Comparison of ENCODE assay signal across 11 cellular contexts in genomic region chr18:9615973-9616559, GRCh38. TPM values are rescaled to one million over a fixed set of nuclear protein-coding genes. Genes with fewer than 3 reads are reported as not detected.
DNase-seq lines count a peak whose midpoint lies in the region; FAIRE-seq and TF ChIP-seq lines count a peak whose summit lies in the region.
"Had no signal": no experiment of that assay in that cellular context is flagged by ENCODE, and none has a peak within 500 bp of the region (broad histone marks: within the 10 kb centered on the region; RNA-seq: fewer than 3 reads in every experiment).

No MANE protein-coding gene starts in this region.

- H4K20me1 ChIP-seq in OCI-LY7 (ENCODE audit: insufficient read depth, low read length) (0 out of 2 replicates have a peak, but pooled peaks cover 3% of the 10 kb centered on the region), endothelial cell of umbilical vein (replicated peaks; ENCODE audit: control insufficient read depth, extremely low read depth, insufficient read depth, low read length) (peaks cover 2% of the 10 kb centered on the region), osteoblast (ENCODE audit: insufficient read depth, low read length) (peaks cover 22% of the 10 kb centered on the region)

- H3K9me1 ChIP-seq in endothelial cell of umbilical vein (replicated peaks; ENCODE audit: control insufficient read depth, extremely low read depth, insufficient read depth, low read length): no peaks in the 10 kb centered on the region

- dilution Hi-C loops in endothelial cell of umbilical vein (cut with MboI; ENCODE audit: extremely low pct_ligation_motif_present, low sequenced_read_pairs): no loop called here

- no peak for FAIRE-seq in endothelial cell of umbilical vein (lab: Jason Lieb, UNC)
- FAIRE-seq: small intestine had no signal

- H2AFZ ChIP-seq in OCI-LY7 (ENCODE audit: low read length) (no peak overlapping the region; the same call in 1 of the 2 replicates), endothelial cell of umbilical vein (ENCODE audit: low read depth, low read length) (no peak overlapping the region), osteoblast (ENCODE audit: low read length) (no peak overlapping the region)

- H3K79me2 ChIP-seq in OCI-LY7 (ENCODE audit: insufficient read depth, low read depth, low read length) (peaks cover 26% of the 10 kb centered on the region), endothelial cell of umbilical vein (ENCODE audit: control insufficient read depth, insufficient read depth, low read length) (peaks cover 40% of the 10 kb centered on the region), osteoblast (ENCODE audit: insufficient read depth, low read length) (peaks cover 28% of the 10 kb centered on the region)

- TF ChIP-seq CTCF in OCI-LY7 (conservative IDR thresholded peaks at IDR 0.05; ENCODE audit: low read length) (no peak), endothelial cell of umbilical vein (IDR thresholded peaks at IDR 0.05; ENCODE audit: extremely low read depth in 1 of 2, insufficient read depth in 1 of 2, low read depth in 1 of 2, low read length in 2 of 2) (no peak), osteoblast (IDR thresholded peaks at IDR 0.05; ENCODE audit: extremely low read depth, low read depth, low read length) (no peak)

- H3K36me3 Mint-ChIP-seq in CD4-positive, alpha-beta memory T cell: peaks cover 6 to 11% of the 10 kb centered on the region in 2 donors

- TF ChIP-seq POLR2A in endothelial cell of umbilical vein (IDR thresholded peaks at IDR 0.05; ENCODE audit: low read depth, low read length): no peak

- H3K27ac ChIP-seq in CD4-positive, alpha-beta memory T cell (ENCODE audit: low read depth, low read length): no peak overlapping the region
- H3K27ac ChIP-seq in OCI-LY7 (ENCODE audit: low read depth, low read length, poor library complexity, severe bottlenecking) (no peak overlapping the region), endothelial cell of umbilical vein (ENCODE audit: insufficient read depth, low read depth, low read length) (peak overlapping the region; percentile 79), osteoblast (ENCODE audit: low read depth, low read length) (peak overlapping the region; percentile 76)

- H3K9me3 Mint-ChIP-seq in CD4-positive, alpha-beta memory T cell: no peaks in the 10 kb centered on the region
- H3K9me3 Mint-ChIP-seq: stimulated activated naive B cell treated with anti-CD40 and anti-IgM and Interleukin-4, amounts not matched to agents 10 μg/mL and 1 μg/mL and 100 μg/mL, for 72 hours had no signal

- no peaks in the 10 kb centered on the region for H3K36me3 ChIP-seq in CD4-positive, alpha-beta memory T cell (ENCODE audit: insufficient read depth, low read length)
- H3K36me3 ChIP-seq in OCI-LY7 (ENCODE audit: insufficient read depth, low read length) (peaks cover 5% of the 10 kb centered on the region), endothelial cell of umbilical vein (ENCODE audit: control insufficient read depth in 2 of 2, extremely low read depth in 1 of 2, insufficient read depth in 2 of 2, low read length in 2 of 2) (peaks cover 3 to 5% of the 10 kb centered on the region in 2 experiments), osteoblast (ENCODE audit: insufficient read depth, low read length) (peaks cover 5% of the 10 kb centered on the region)
- H3K36me3 ChIP-seq: Peyer's patch had no signal

- no peaks in the 10 kb centered on the region for H3K27me3 ChIP-seq in CD4-positive, alpha-beta memory T cell (ENCODE audit: insufficient read depth, low read length)
- H3K27me3 ChIP-seq in endothelial cell of umbilical vein (ENCODE audit: control insufficient read depth in 2 of 2, insufficient read depth in 2 of 2, low read length in 2 of 2): no peaks in the 10 kb centered on the region
- no peaks in the 10 kb centered on the region for H3K27me3 ChIP-seq in osteoblast (ENCODE audit: insufficient read depth, low read length)
- H3K27me3 ChIP-seq: Peyer's patch had no signal

- intact Hi-C loops in CD4-positive, alpha-beta memory T cell (cut with micrococcal nuclease): loop anchor here (2.0 to 10.0 kb wide), 3 partner anchors 46 to 1007 kb away; partner anchors contain the start of genes MTCL1 and RAB12
- intact Hi-C loops in OCI-LY7 (cut with micrococcal nuclease; ENCODE audit: unreplicated experiment) (loop anchor here (2.0 to 10.0 kb wide), 4 partner anchors 299 to 909 kb away; partner anchors contain the start of genes NAPG and VAPA), endothelial cell of umbilical vein (cut with micrococcal nuclease) (loop anchor here (1.0 to 10.0 kb wide), 2 partner anchors 27 to 909 kb away; partner anchors contain the start of gene NAPG)

- CTCF ChIA-PET in CD4-positive, alpha-beta memory T cell (lab: Charles Lee; ENCODE audit: partially characterized antibody): no interaction called here
- CTCF ChIA-PET in OCI-LY7 (lab: Charles Lee; ENCODE audit: unreplicated experiment) (no interaction called here), endothelial cell of umbilical vein (lab: Charles Lee) (interaction anchor here (0.9 to 2.2 kb wide), 7 partner anchors 11 to 92 kb away, joined by 3 to 9 read pairs (median 5); partner anchors contain the start of gene RAB31)

- BruUV-seq in OCI-LY7 (replicated peaks; lab: Mats Ljungman, UMichigan) (TSS peak; percentile 84), endothelial cell of umbilical vein (replicated peaks; lab: Mats Ljungman, UMichigan) (no TSS peak)

- H3K27me3 Mint-ChIP-seq in CD4-positive, alpha-beta memory T cell: no peaks in the 10 kb centered on the region
- H3K27me3 Mint-ChIP-seq: stimulated activated naive B cell treated with anti-CD40 and anti-IgM and Interleukin-4, amounts not matched to agents 10 μg/mL and 1 μg/mL and 100 μg/mL, for 72 hours had no signal

- no peak overlapping the region for H3K4me3 ChIP-seq in CD4-positive, alpha-beta memory T cell (ENCODE audit: low read length in 2 of 2)
- H3K4me3 ChIP-seq in OCI-LY7 (ENCODE audit: low read depth, low read length, poor library complexity, severe bottlenecking): no peak overlapping the region
- H3K4me3 ChIP-seq in endothelial cell of umbilical vein (replicated peaks in 1 of 3; ENCODE audit: insufficient read depth in 1 of 3, low read depth in 1 of 3, low read length in 3 of 3): no peak overlapping the region
- H3K4me3 ChIP-seq in osteoblast (ENCODE audit: insufficient read depth, low read length): no peak overlapping the region

- POLR2A ChIA-PET in CD4-positive, alpha-beta memory T cell (lab: Charles Lee; ENCODE audit: partially characterized antibody): interaction anchor here (2.2 kb wide), 1 partner anchor 298 kb away, joined by 11 read pairs; the partner anchor contains the start of gene VAPA
- POLR2A ChIA-PET in OCI-LY7 (lab: Charles Lee) (interaction anchor here (0.6 to 1.4 kb wide), 7 partner anchors 9 to 297 kb away, joined by 3 to 4 read pairs (median 3); partner anchors contain the start of gene VAPA), endothelial cell of umbilical vein (lab: Charles Lee) (interaction anchor here (1.3 kb wide), 1 partner anchor 127 kb away, joined by 3 read pairs; no protein-coding TSS in a partner anchor)

- H3K9ac ChIP-seq in endothelial cell of umbilical vein (replicated peaks; ENCODE audit: extremely low read depth, insufficient read depth, low read length): no peak overlapping the region

- H3K9me2 ChIP-seq in OCI-LY7 (ENCODE audit: insufficient read depth, low read length): no peaks in the 10 kb centered on the region

- H3K4me2 ChIP-seq in OCI-LY7 (ENCODE audit: low read length) (no peak overlapping the region), endothelial cell of umbilical vein (ENCODE audit: insufficient read depth, low read length) (peak overlapping the region; percentile 61), osteoblast (ENCODE audit: insufficient read depth, low read length) (no peak overlapping the region)

- peaks cover 28 to 50% (median 35%) of the 10 kb centered on the region in 4 donors for H3K4me1 Mint-ChIP-seq in CD4-positive, alpha-beta memory T cell

- peaks cover 31% of the 10 kb centered on the region for H3K4me1 ChIP-seq in CD4-positive, alpha-beta memory T cell (ENCODE audit: insufficient read depth, low read length)
- H3K4me1 ChIP-seq in OCI-LY7 (ENCODE audit: insufficient read depth, low read length, poor library complexity, severe bottlenecking) (peaks cover 20% of the 10 kb centered on the region), endothelial cell of umbilical vein (ENCODE audit: control insufficient read depth, extremely low read depth, insufficient read depth, low read length) (peaks cover 52% of the 10 kb centered on the region), osteoblast (ENCODE audit: insufficient read depth, low read length) (peaks cover 46% of the 10 kb centered on the region)

- no peak for DNase-seq in CD4-positive, alpha-beta memory T cell
- DNase-seq in OCI-LY7 (ENCODE audit: low spot score) (no peak), endothelial cell of umbilical vein (ENCODE audit: low read depth, low spot score) (no peak), osteoblast (ENCODE audit: insufficient read length, low spot score, missing footprints) (peak; percentile 92), superior temporal gyrus (ENCODE audit: extremely low spot score) (no peak), NCI-H1694 (lab: John Stamatoyannopoulos, UW) (no peak), NCI-H2171 (lab: John Stamatoyannopoulos, UW) (no peak), OCI-M2 (lab: John Stamatoyannopoulos, UW; ENCODE audit: unreplicated experiment) (no peak)
- DNase-seq: Peyer's patch; small intestine; stimulated activated naive B cell treated with anti-CD40 and anti-IgM and Interleukin-4, amounts not matched to agents 10 μg/mL and 1 μg/mL and 100 μg/mL, for 72 hours had no signal

- no peaks in the 10 kb centered on the region for H3K9me3 ChIP-seq in CD4-positive, alpha-beta memory T cell (ENCODE audit: control insufficient read depth in 1 of 2, low read length in 2 of 2)
- H3K9me3 ChIP-seq in OCI-LY7 (ENCODE audit: low read length): no peaks in the 10 kb centered on the region
- no peaks in the 10 kb centered on the region for H3K9me3 ChIP-seq in endothelial cell of umbilical vein (replicated peaks; ENCODE audit: control insufficient read depth, insufficient read depth, low read length)
- H3K9me3 ChIP-seq in osteoblast (ENCODE audit: low read depth, low read length): no peaks in the 10 kb centered on the region
- H3K9me3 ChIP-seq: Peyer's patch had no signal

- peak overlapping the region in 6 of 8 donors; percentile 15 to 90 (median 40) for H3K4me3 Mint-ChIP-seq in CD4-positive, alpha-beta memory T cell

- peak overlapping the region in 2 of 7 donors; percentile 55 to 87 for H3K27ac Mint-ChIP-seq in CD4-positive, alpha-beta memory T cell

RNA-seq across cellular contexts. Expression of gene PPP4R1, which starts 1.7 kb away (rescaled TPM):
- total RNA-seq in CD4-positive, alpha-beta memory T cell: 10 to 100 TPM; 64.0 to 71.0 TPM
- 10 to 100 TPM; 10.2 to 16.9 TPM for polyA plus RNA-seq in CD4-positive, alpha-beta memory T cell
- 64.9 and 95.9 TPM in 2 replicates for total RNA-seq in OCI-LY7 (2014; rRNA removed; shearing (Covaris generic))
- total RNA-seq in OCI-LY7 (2022) (60.9 and 72.4 TPM in 2 replicates), endothelial cell of umbilical vein (152 and 168 TPM in 2 replicates), osteoblast (138 and 143 TPM in 2 replicates)
- polyA plus RNA-seq in endothelial cell of umbilical vein: 121 and 138 TPM in 2 replicates
- polyA plus RNA-seq in endothelial cell of umbilical vein (2011; cell fraction: cytosol; rRNA removed): 114 and 133 TPM in 2 replicates
- polyA plus RNA-seq in endothelial cell of umbilical vein (2011; cell fraction: nucleus; rRNA removed): 274 and 307 TPM in 2 replicates
- 89.0 and 107 TPM in 2 replicates for polyA plus RNA-seq in endothelial cell of umbilical vein (2012)
- polyA minus RNA-seq in endothelial cell of umbilical vein: 251 and 272 TPM in 2 replicates
- polyA minus RNA-seq in endothelial cell of umbilical vein (2011; cell fraction: cytosol; rRNA and poly(A)+ RNA removed): 44.9 TPM
- polyA minus RNA-seq in endothelial cell of umbilical vein (2011; cell fraction: nucleus; rRNA and poly(A)+ RNA removed): 138 and 202 TPM in 2 replicates

Comparison
In these comparisons a context has a peak if more than half of its experiments do, and no peak if none do; other contexts are left out.
1. H3K27ac ChIP-seq: peak in endothelial cell of umbilical vein (single experiment) and osteoblast (single experiment); none in CD4-positive, alpha-beta memory T cell (single experiment) and OCI-LY7 (single experiment).